ENCODE assay signal across 19 cellular contexts in genomic region chr2:165847001-165847400, GRCh38. TPM values are rescaled to one million over a fixed set of nuclear protein-coding genes. Genes with fewer than 3 reads are reported as not detected.
DNase-seq lines count a peak whose midpoint lies in the region; ATAC-seq lines count a peak whose summit lies in the region.
"Had no signal": no experiment of that assay in that cellular context is flagged by ENCODE, and none has a peak within 500 bp of the region (broad histone marks: within the 10 kb centered on the region; RNA-seq: fewer than 3 reads in every experiment).

No MANE protein-coding gene starts in this region.

- peaks cover 2 to 4% of the 10 kb centered on the region in 2 donors for H3K36me3 Mint-ChIP-seq in activated T-cell treated with anti-CD3 and anti-CD28 coated beads, Interleukin-2, amount 50 U/mL, for 72 hours (ENCODE audit: insufficient read depth in 2 of 2)

- no peaks in the 10 kb centered on the region for H3K27me3 Mint-ChIP-seq in activated T-cell treated with anti-CD3 and anti-CD28 coated beads, Interleukin-2, amount 50 U/mL, for 72 hours (ENCODE audit: low read depth)

- ATAC-seq in activated T-cell treated with anti-CD3 and anti-CD28 coated beads, Interleukin-2, amount 50 U/mL, for 72 hours (replicated peaks in 1 of 2): no peak
- ATAC-seq: HCT116, Panc1, psoas muscle had no signal

- H3K4me3 Mint-ChIP-seq in activated T-cell treated with anti-CD3 and anti-CD28 coated beads, Interleukin-2, amount 50 U/mL, for 72 hours: no peak overlapping the region
- H3K4me3 Mint-ChIP-seq: nephron progenitor cell had no signal

- DNase-seq in ELR (ENCODE audit: low read depth) (peak; percentile 3), HCEC 1CT (peak; percentile 24), RKO (ENCODE audit: low spot score) (peak; percentile 30), iPS-NIHi11 (ENCODE audit: low spot score) (peak; percentile 31), HUDEP-2 (lab: John Stamatoyannopoulos, UW; ENCODE audit: unreplicated experiment in 76 of 76) (no peak), cerebellum (ENCODE audit: low spot score) (no peak)
- no peak for DNase-seq in activated naive CD4-positive, alpha-beta T cell (lab: John Stamatoyannopoulos, UW)
- DNase-seq in activated T-cell treated with anti-CD3 and anti-CD28 coated beads, Interleukin-2, amount 50 U/mL, for 72 hours: no peak
- DNase-seq: brain microvascular endothelial cell; Calu3; cortex of kidney; NCI-H2081 treated with DMSO at 0.1 percent for 48 hours; NCI-H526 treated with DMSO at 0.1 percent for 48 hours; nephron progenitor cell; psoas muscle; stimulated activated CD4-positive, alpha-beta T cell treated with anti-CD3 and anti-CD28 coated beads, Interleukin-4, amount 100 ng/mL, for 24 hours had no signal

- H3K4me1 Mint-ChIP-seq in activated T-cell treated with anti-CD3 and anti-CD28 coated beads, Interleukin-2, amount 50 U/mL, for 72 hours (ENCODE audit: low read depth): no peaks in the 10 kb centered on the region

- peaks cover 0 to 7% of the 10 kb centered on the region in 2 donors for H3K9me3 Mint-ChIP-seq in activated T-cell treated with anti-CD3 and anti-CD28 coated beads, Interleukin-2, amount 50 U/mL, for 72 hours

- H3K27ac Mint-ChIP-seq in activated T-cell treated with anti-CD3 and anti-CD28 coated beads, Interleukin-2, amount 50 U/mL, for 72 hours: no peak overlapping the region
- H3K27ac Mint-ChIP-seq: nephron progenitor cell had no signal

RNA-seq across cellular contexts. Expression of gene GALNT3, which starts 53.0 kb away (rescaled TPM):
- total RNA-seq in activated T-cell treated with anti-CD3 and anti-CD28 coated beads, Interleukin-2, amount 50 U/mL, for 72 hours: 10 to 100 TPM; 13.1 to 16.2 TPM
- total RNA-seq in cerebellum: 2.5 TPM
- total RNA-seq: G401 had no signal

Comparison
In these comparisons a context has a peak if more than half of its experiments do, and no peak if none do; other contexts are left out.
1. DNase-seq: peak in ELR (single experiment), HCEC 1CT (single experiment), RKO (single experiment) and iPS-NIHi11 (single experiment); none in activated naive CD4-positive, alpha-beta T cell (0 of 4), activated T-cell treated with anti-CD3 and anti-CD28 coated beads, Interleukin-2, amount 50 U/mL, for 72 hours (0 of 2), HUDEP-2 (0 of 76) and cerebellum (single experiment).